ENCODE assay signal across 23 cellular contexts in the genomic region with DNA sequence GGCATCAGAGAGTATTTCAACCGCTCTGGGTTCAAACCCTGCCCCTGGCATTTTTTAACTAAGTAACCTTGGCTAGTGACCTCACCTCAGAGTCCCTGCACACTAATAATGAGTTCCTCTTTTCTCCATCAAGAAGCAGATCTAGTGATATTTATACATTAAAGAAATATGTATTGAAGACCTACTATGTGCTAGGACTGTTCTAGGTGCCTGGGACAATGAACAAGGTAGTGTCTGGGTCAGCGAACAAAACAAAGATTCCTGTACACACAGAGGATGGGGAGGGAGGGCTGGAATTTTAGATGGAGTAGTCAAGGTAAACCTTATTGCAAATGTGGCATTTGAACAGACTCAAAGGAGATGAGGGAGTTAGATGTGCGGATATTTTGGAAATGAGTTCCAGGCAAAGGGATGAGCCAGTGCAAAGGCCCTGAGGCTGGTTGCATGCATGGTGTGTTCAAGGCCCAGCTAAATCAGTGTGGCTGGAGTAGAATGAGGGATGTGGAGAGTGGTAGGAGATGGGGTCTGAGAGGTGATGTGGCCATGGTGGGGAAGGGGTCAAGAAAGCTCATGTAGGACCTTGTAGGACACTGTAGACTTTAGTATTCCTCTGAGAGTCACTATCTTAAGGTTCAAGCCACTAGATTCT.
"Had no signal": no experiment of that assay in that cellular context is flagged by ENCODE, and none has a peak within 500 bp of the region (broad histone marks: within the 10 kb centered on the region; RNA-seq: fewer than 3 reads in every experiment).

No MANE protein-coding gene starts in this region.

- H3K27ac ChIP-seq: epithelial cell of prostate, esophagus muscularis mucosa, gastroesophageal sphincter, left lung, lower lobe of right lung, neutrophil, sigmoid colon, thoracic aorta, transverse colon had no signal

- H3K27ac Mint-ChIP-seq: dendritic cell treated with granulocyte-macrophage colony-stimulating factor and Interleukin-4, amounts not matched to agents 40 ng/mL and 50 ng/mL, for 4 days; effector memory CD8-positive, alpha-beta T cell; immature natural killer cell; memory B cell; naive B cell; stimulated activated naive B cell treated with anti-CD40 and anti-IgM and Interleukin-4, amounts not matched to agents 10 μg/mL and 1 μg/mL and 100 μg/mL, for 72 hours; stimulated activated naive CD8-positive, alpha-beta T cell treated with anti-CD3 and anti-CD28 coated beads, Interleukin-15, amount 100 ng/mL, for 72 hours had no signal

- FAIRE-seq: colon, keratinocyte had no signal

- H3K27me3 ChIP-seq: esophagus muscularis mucosa, gastroesophageal sphincter, left lung, sigmoid colon, transverse colon had no signal

- H3K36me3 ChIP-seq: esophagus muscularis mucosa, gastroesophageal sphincter, left lung, lower lobe of right lung, neutrophil, sigmoid colon, thoracic aorta, transverse colon had no signal

- H3K4me3 ChIP-seq: esophagus muscularis mucosa, gastroesophageal sphincter, left lung, lower lobe of right lung, sigmoid colon, skin epidermis, thoracic aorta, transverse colon had no signal

- H3K36me3 Mint-ChIP-seq: immature natural killer cell; memory B cell; naive B cell; stimulated activated naive B cell treated with anti-CD40 and anti-IgM and Interleukin-4, amounts not matched to agents 10 μg/mL and 1 μg/mL and 100 μg/mL, for 72 hours had no signal

- H3K9me3 Mint-ChIP-seq: dendritic cell treated with granulocyte-macrophage colony-stimulating factor and Interleukin-4, amounts not matched to agents 40 ng/mL and 50 ng/mL, for 4 days; effector memory CD8-positive, alpha-beta T cell; immature natural killer cell; memory B cell; nephron progenitor cell; stimulated activated naive CD8-positive, alpha-beta T cell treated with anti-CD3 and anti-CD28 coated beads, Interleukin-15, amount 100 ng/mL, for 72 hours had no signal

- H3K9me3 ChIP-seq: esophagus muscularis mucosa, gastroesophageal sphincter, left lung, lower lobe of right lung, neutrophil, sigmoid colon, thoracic aorta, transverse colon had no signal

- H3K4me1 Mint-ChIP-seq: immature natural killer cell; naive B cell; stimulated activated naive B cell treated with anti-CD40 and anti-IgM and Interleukin-4, amounts not matched to agents 10 μg/mL and 1 μg/mL and 100 μg/mL, for 72 hours; stimulated activated naive CD8-positive, alpha-beta T cell treated with anti-CD3 and anti-CD28 coated beads, Interleukin-15, amount 100 ng/mL, for 72 hours had no signal

- H3K4me1 ChIP-seq: left lung, lower lobe of right lung had no signal

- H3K27me3 Mint-ChIP-seq: dendritic cell treated with granulocyte-macrophage colony-stimulating factor and Interleukin-4, amounts not matched to agents 40 ng/mL and 50 ng/mL, for 4 days; stimulated activated naive CD8-positive, alpha-beta T cell treated with anti-CD3 and anti-CD28 coated beads, Interleukin-15, amount 100 ng/mL, for 72 hours had no signal

- DNase-seq: effector memory CD8-positive, alpha-beta T cell; glutamatergic neuron; immature natural killer cell; left lung; lower lobe of right lung; naive B cell; nephron progenitor cell; stimulated activated CD4-positive, alpha-beta T cell treated with anti-CD3 and anti-CD28 coated beads, Interleukin-2, amount 100 ng/mL, for 24 hours; stimulated activated CD4-positive, alpha-beta T cell treated with anti-CD3 and anti-CD28 coated beads, Interleukin-4, amount 100 ng/mL, for 4 hours; stimulated activated naive B cell treated with anti-CD40 and anti-IgM and Interleukin-4, amounts not matched to agents 10 μg/mL and 1 μg/mL and 100 μg/mL, for 72 hours; stimulated activated naive CD8-positive, alpha-beta T cell treated with anti-CD3 and anti-CD28 coated beads, Interleukin-15, amount 100 ng/mL, for 72 hours; transverse colon had no signal

- ATAC-seq: effector memory CD8-positive, alpha-beta T cell; gastroesophageal sphincter; left lung; lower lobe of right lung; stimulated activated naive B cell treated with anti-CD40 and anti-IgM and Interleukin-4, amounts not matched to agents 10 μg/mL and 1 μg/mL and 100 μg/mL, for 72 hours; stimulated activated naive CD8-positive, alpha-beta T cell treated with anti-CD3 and anti-CD28 coated beads, Interleukin-15, amount 100 ng/mL, for 72 hours had no signal

- H3K4me3 Mint-ChIP-seq: dendritic cell treated with granulocyte-macrophage colony-stimulating factor and Interleukin-4, amounts not matched to agents 40 ng/mL and 50 ng/mL, for 4 days; effector memory CD8-positive, alpha-beta T cell; immature natural killer cell; memory B cell; naive B cell; nephron progenitor cell; stimulated activated naive B cell treated with anti-CD40 and anti-IgM and Interleukin-4, amounts not matched to agents 10 μg/mL and 1 μg/mL and 100 μg/mL, for 72 hours; stimulated activated naive CD8-positive, alpha-beta T cell treated with anti-CD3 and anti-CD28 coated beads, Interleukin-15, amount 100 ng/mL, for 72 hours had no signal
